24 cellular contexts compared by ENCODE assay signal in genomic region chr2:163662141-163662780, GRCh38.
DNase-seq lines count a peak whose midpoint lies in the region; ATAC-seq, FAIRE-seq and TF ChIP-seq lines count a peak whose summit lies in the region.
"Had no signal": no experiment of that assay in that cellular context is flagged by ENCODE, and none has a peak within 500 bp of the region (broad histone marks: within the 10 kb centered on the region; RNA-seq: fewer than 3 reads in every experiment).

No MANE protein-coding gene starts in this region.

- TF ChIP-seq CTCF in left ventricle myocardium inferior (IDR thresholded peaks at IDR 0.05; ENCODE audit: borderline replicate concordance) (no peak), adrenal gland (IDR thresholded peaks at IDR 0.05) (no peak), fibroblast of villous mesenchyme (IDR thresholded peaks at IDR 0.05; ENCODE audit: insufficient read depth, low read depth, low read length) (no peak), thoracic aorta (IDR thresholded peaks at IDR 0.05) (no peak)

- H3K9me3 ChIP-seq in left ventricle myocardium inferior (replicated peaks), result no peaks in the 10 kb centered on the region
- no peaks in the 10 kb centered on the region for H3K9me3 ChIP-seq in adrenal gland (replicated peaks in 1 of 3)
- H3K9me3 ChIP-seq in thoracic aorta, result no peaks in the 10 kb centered on the region
- H3K9me3 ChIP-seq: psoas muscle, vagina had no signal

- no peak for ATAC-seq in thoracic aorta (ENCODE audit: insufficient number of reproducible peaks, low FRiP score, low read depth)
- ATAC-seq: GM12878; natural killer cell treated with Interleukin-12 subunit alpha and Interleukin-12 subunit beta and Interleukin-15 and Interleukin-18, amount 100 ng/mL, for 72 hours; psoas muscle had no signal

- FAIRE-seq in urothelium cell line (lab: Jason Lieb, UNC), result no peak
- FAIRE-seq: A204.1, GM12878, GM19239 had no signal

- TF ChIP-seq POLR2A in adrenal gland (IDR thresholded peaks at IDR 0.05), result no peak

- H3K4me3 ChIP-seq in left ventricle myocardium inferior (no peak overlapping the region), adrenal gland (no peak overlapping the region), fibroblast of villous mesenchyme (ENCODE audit: low read depth, low read length) (no peak overlapping the region), thoracic aorta (no peak overlapping the region)
- H3K4me3 ChIP-seq: GM12878, hepatocyte, psoas muscle, vagina had no signal

- H3K27me3 ChIP-seq in left ventricle myocardium inferior (ENCODE audit: low read depth) (no peaks in the 10 kb centered on the region), adrenal gland (no peaks in the 10 kb centered on the region), thoracic aorta (replicated peaks; ENCODE audit: insufficient read depth) (no peaks in the 10 kb centered on the region)
- H3K27me3 ChIP-seq: hepatocyte, vagina had no signal

- H3K36me3 ChIP-seq in left ventricle myocardium inferior, result no peaks in the 10 kb centered on the region
- no peaks in the 10 kb centered on the region for H3K36me3 ChIP-seq in adrenal gland (replicated peaks in 1 of 2)
- no peaks in the 10 kb centered on the region for H3K36me3 ChIP-seq in thoracic aorta
- H3K36me3 ChIP-seq: vagina had no signal

- peaks cover 57% of the 10 kb centered on the region for H3K4me1 ChIP-seq in left ventricle myocardium inferior
- H3K4me1 ChIP-seq in adrenal gland (replicated peaks in 1 of 2), result peaks cover 3 to 13% of the 10 kb centered on the region in 2 donors
- peaks cover 36 to 59% of the 10 kb centered on the region in 2 donors for H3K4me1 ChIP-seq in thoracic aorta (ENCODE audit: control insufficient read depth in 1 of 2, low read depth in 2 of 2)
- H3K4me1 ChIP-seq: psoas muscle, vagina had no signal

- intact Hi-C loops in left ventricle myocardium inferior (cut with micrococcal nuclease), result no loop called here
- intact Hi-C loops in cardiac septum (cut with DNase I), result no loop called here
- intact Hi-C loops in adrenal gland (cut with DNase I), result no loop called here

- no peak for DNase-seq in left ventricle myocardium inferior
- DNase-seq in cardiac septum (ENCODE audit: low spot score), result no peak
- peak in 2 of 7 donors; percentile 4 to 24 for DNase-seq in adrenal gland
- peak; percentile 17 for DNase-seq in fibroblast of villous mesenchyme (ENCODE audit: low read depth)
- DNase-seq in thoracic aorta (ENCODE audit: low spot score), result no peak
- no peak for DNase-seq in stimulated activated CD8-positive, alpha-beta memory T cell treated with anti-CD3 and anti-CD28 coated beads, Interleukin-4, amount 100 ng/mL, for 48 hours
- DNase-seq in Ammon's horn (ENCODE audit: low spot score), result no peak
- no peak for DNase-seq in urothelium cell line (ENCODE audit: low spot score)
- DNase-seq: activated CD4-positive, alpha-beta T cell treated with anti-CD3 and anti-CD28 coated beads, Interleukin-2, amount 50 U/mL, for 1 hour; activated CD8-positive, alpha-beta memory T cell treated with anti-CD3 and anti-CD28 coated beads, Interleukin-2, amount 50 U/mL, for 48 hours; activated effector memory CD4-positive, alpha-beta T cell treated with Interleukin-2 at 50 U/mL for 16 hours; H7; islet precursor cell; NCI-H2029; psoas muscle; stimulated activated CD4-positive, alpha-beta T cell treated with anti-CD3 and anti-CD28 coated beads, Interleukin-4, amount 100 ng/mL, for 24 hours had no signal

- WGBS in adrenal gland, 4 donors, result 30 to 59% (median 46%) methylated on average over 3 to 4 of the region's 4 CpGs

- H3K27ac ChIP-seq in left ventricle myocardium inferior (replicated peaks) (peak overlapping the region; percentile 15), adrenal gland (peak overlapping the region in 4 of 5 donors; percentile 42 to 84 (median 56)), thoracic aorta (peak overlapping the region; percentile 6 to 33)
- H3K27ac ChIP-seq: C4-2B, hepatocyte, HL-60, psoas muscle, vagina had no signal
